1 cellular context compared by ENCODE assay signal in genomic region chr12:131436922-131437705, GRCh38.
TF ChIP-seq lines count a peak whose summit lies in the region.

No MANE protein-coding gene starts in this region.

TF ChIP-seq in H1, 55 proteins besides CTCF, POLR2A, EP300 and RAD21 (continued from another document):
- TF ChIP-seq ZNF274 (IDR thresholded peaks at IDR 0.05; ENCODE audit: borderline replicate concordance, extremely low read depth, low read length) = no peak
- no peak for TF ChIP-seq RFX5 (IDR thresholded peaks at IDR 0.05; ENCODE audit: borderline replicate concordance, low read depth, low read length)
- no peak for TF ChIP-seq TEAD4 (IDR thresholded peaks at IDR 0.05; ENCODE audit: low read depth, low read length)
- TF ChIP-seq CHD1 (IDR thresholded peaks at IDR 0.05; ENCODE audit: low read depth, low read length) = no peak
- no peak for TF ChIP-seq RNF2 (IDR thresholded peaks at IDR 0.05; ENCODE audit: borderline replicate concordance, low read depth, low read length, missing control alignments, poor library complexity, severe bottlenecking)
- TF ChIP-seq SIRT6 (IDR thresholded peaks at IDR 0.05; ENCODE audit: low read length) = no peak
- TF ChIP-seq E2F6 (IDR thresholded peaks at IDR 0.05) = no peak
- TF ChIP-seq HDAC6 (IDR thresholded peaks at IDR 0.05; ENCODE audit: low read depth, low read length) = no peak
- no peak for TF ChIP-seq JUND (IDR thresholded peaks at IDR 0.05; ENCODE audit: low read length)
- TF ChIP-seq JUN (IDR thresholded peaks at IDR 0.05; ENCODE audit: low read depth, low read length) = no peak
- TF ChIP-seq EZH2 (IDR thresholded peaks at IDR 0.05; ENCODE audit: low read depth, low read length, severe bottlenecking) = no peak
- no peak for TF ChIP-seq HDAC2 (IDR thresholded peaks at IDR 0.05; ENCODE audit: borderline replicate concordance in 1 of 2, low read depth in 2 of 2, low read length in 2 of 2)
- no peak for TF ChIP-seq RXRA (IDR thresholded peaks at IDR 0.05; ENCODE audit: insufficient read depth, low read depth, low read length)
- no peak for TF ChIP-seq GTF2F1 (IDR thresholded peaks at IDR 0.05; ENCODE audit: borderline replicate concordance, low read depth, low read length)
- no peak for TF ChIP-seq POLR2AphosphoS5 (IDR thresholded peaks at IDR 0.05; ENCODE audit: low read depth, low read length)
- no peak for TF ChIP-seq SP2 (IDR thresholded peaks at IDR 0.05; ENCODE audit: low read length)
- TF ChIP-seq RBBP5 (IDR thresholded peaks at IDR 0.05; ENCODE audit: borderline replicate concordance, low read depth, low read length) = no peak
- no peak for TF ChIP-seq NANOG (IDR thresholded peaks at IDR 0.05; ENCODE audit: insufficient read depth, low read depth, low read length, poor library complexity, severe bottlenecking)
- TF ChIP-seq BRCA1 (IDR thresholded peaks at IDR 0.05; ENCODE audit: low read depth, low read length) = no peak
